1 cellular context compared by ENCODE assay signal in the genomic region with DNA sequence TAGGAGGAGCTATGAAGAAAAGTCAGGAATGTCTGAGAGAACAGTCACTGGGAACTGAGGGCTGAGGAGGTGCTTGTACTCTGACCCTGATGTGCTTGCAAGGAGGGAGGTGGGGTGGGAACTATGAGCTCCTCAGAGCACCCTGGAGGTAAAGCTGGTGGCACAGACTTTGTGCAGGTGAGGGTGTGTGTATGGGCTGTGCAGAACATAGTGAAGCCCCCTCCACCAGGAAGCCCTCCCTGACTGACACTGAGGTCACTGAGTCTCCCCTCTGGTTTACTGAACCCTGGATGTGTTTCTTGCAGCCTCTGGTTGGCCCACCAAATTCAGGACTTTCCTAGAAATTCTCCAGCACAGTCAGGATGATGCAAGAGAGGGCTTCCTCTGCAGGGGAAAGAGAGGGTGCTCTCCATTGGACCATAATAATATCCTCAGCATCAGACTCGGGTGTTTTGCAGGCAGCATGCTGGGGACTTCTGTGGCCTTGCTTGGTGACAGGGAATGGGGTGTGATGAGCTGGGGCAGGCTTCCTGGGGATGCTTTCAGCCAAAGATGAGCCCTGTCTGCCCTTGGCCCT.
A peak's percentile ranks its signal among the peaks of the same experiment; 100 is the strongest.
TF ChIP-seq lines count a peak whose summit lies in the region.

No MANE protein-coding gene starts in this region.

TF ChIP-seq in K562, 482 proteins besides CTCF, POLR2A, EP300 and RAD21:
- TF ChIP-seq PTBP1 (IDR thresholded peaks at IDR 0.05; ENCODE audit: low read depth, low read length) (no peak), ZFP36 (IDR thresholded peaks at IDR 0.05; ENCODE audit: low read depth, low read length, partially characterized antibody) (peak; percentile 94), PTTG1 (tag; IDR thresholded peaks at IDR 0.05; ENCODE audit: low read depth) (no peak), RBM25 (IDR thresholded peaks at IDR 0.05; ENCODE audit: low read depth, low read length, severe bottlenecking) (peak; percentile 63)
- TF ChIP-seq, protein P1, sequence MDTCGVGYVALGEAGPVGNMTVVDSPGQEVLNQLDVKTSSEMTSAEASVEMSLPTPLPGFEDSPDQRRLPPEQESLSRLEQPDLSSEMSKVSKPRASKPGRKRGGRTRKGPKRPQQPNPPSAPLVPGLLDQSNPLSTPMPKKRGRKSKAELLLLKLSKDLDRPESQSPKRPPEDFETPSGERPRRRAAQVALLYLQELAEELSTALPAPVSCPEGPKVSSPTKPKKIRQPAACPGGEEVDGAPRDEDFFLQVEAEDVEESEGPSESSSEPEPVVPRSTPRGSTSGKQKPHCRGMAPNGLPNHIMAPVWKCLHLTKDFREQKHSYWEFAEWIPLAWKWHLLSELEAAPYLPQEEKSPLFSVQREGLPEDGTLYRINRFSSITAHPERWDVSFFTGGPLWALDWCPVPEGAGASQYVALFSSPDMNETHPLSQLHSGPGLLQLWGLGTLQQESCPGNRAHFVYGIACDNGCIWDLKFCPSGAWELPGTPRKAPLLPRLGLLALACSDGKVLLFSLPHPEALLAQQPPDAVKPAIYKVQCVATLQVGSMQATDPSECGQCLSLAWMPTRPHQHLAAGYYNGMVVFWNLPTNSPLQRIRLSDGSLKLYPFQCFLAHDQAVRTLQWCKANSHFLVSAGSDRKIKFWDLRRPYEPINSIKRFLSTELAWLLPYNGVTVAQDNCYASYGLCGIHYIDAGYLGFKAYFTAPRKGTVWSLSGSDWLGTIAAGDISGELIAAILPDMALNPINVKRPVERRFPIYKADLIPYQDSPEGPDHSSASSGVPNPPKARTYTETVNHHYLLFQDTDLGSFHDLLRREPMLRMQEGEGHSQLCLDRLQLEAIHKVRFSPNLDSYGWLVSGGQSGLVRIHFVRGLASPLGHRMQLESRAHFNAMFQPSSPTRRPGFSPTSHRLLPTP (IDR thresholded peaks at IDR 0.05; ENCODE audit: borderline replicate concordance, extremely low read depth, insufficient read length): peak; percentile 7
